In genomic region chr2:130336150-130336876, GRCh38 we compare ENCODE assay signal across 10 cellular contexts. TPM values are rescaled to one million over a fixed set of nuclear protein-coding genes. Genes with fewer than 3 reads are reported as not detected.
DNase-seq lines count a peak whose midpoint lies in the region; ATAC-seq and TF ChIP-seq lines count a peak whose summit lies in the region.
"Had no signal": no experiment of that assay in that cellular context is flagged by ENCODE, and none has a peak within 500 bp of the region (broad histone marks: within the 10 kb centered on the region; RNA-seq: fewer than 3 reads in every experiment).

No MANE protein-coding gene starts in this region.

- H3K27ac ChIP-seq in neural cell (ENCODE audit: low read length): no peak overlapping the region
- H3K27ac ChIP-seq: ovary had no signal

- H3K9me3 Mint-ChIP-seq in brain: peaks cover 2 to 10% (median 6%) of the 10 kb centered on the region in 5 experiments
- H3K9me3 Mint-ChIP-seq: stimulated activated naive CD8-positive, alpha-beta T cell treated with anti-CD3 and anti-CD28 coated beads, Interleukin-15, Interleukin-2, amounts not matched to agents 100 ng/mL and 50 ng/mL, for 24 hours had no signal

- no peaks in the 10 kb centered on the region for H4K20me1 ChIP-seq in neural cell (ENCODE audit: insufficient read depth)

- TF ChIP-seq EP300 in neural cell (conservative IDR thresholded peaks at IDR 0.05; ENCODE audit: poor library complexity, severe bottlenecking): no peak

- H3K4me2 ChIP-seq in neural cell (ENCODE audit: low read length): no peak overlapping the region

- H3F3A ChIP-seq in neural cell (ENCODE audit: insufficient read depth, low read length, poor library complexity, severe bottlenecking): no peaks in the 10 kb centered on the region

- no peaks in the 10 kb centered on the region for H3K79me2 ChIP-seq in neural cell (replicated peaks; ENCODE audit: insufficient read depth, low read length)

- no peaks in the 10 kb centered on the region for H3K27me3 ChIP-seq in neural cell (ENCODE audit: insufficient read depth, low read depth, low read length)
- H3K27me3 ChIP-seq: ovary had no signal

- TF ChIP-seq RAD21 in neural cell (conservative IDR thresholded peaks at IDR 0.05): no peak

- peaks cover 19% of the 10 kb centered on the region for H3K36me3 Mint-ChIP-seq in brain

- H3K4me1 Mint-ChIP-seq in brain: peaks cover 53% of the 10 kb centered on the region

- no peak overlapping the region for H2AFZ ChIP-seq in neural cell (ENCODE audit: low read depth, low read length)

- H3K9ac ChIP-seq in neural cell (ENCODE audit: low read length): no peak overlapping the region

- peak overlapping the region; percentile 71 for H3K4me3 ChIP-seq in neural cell (ENCODE audit: low read length)
- H3K4me3 ChIP-seq: ovary had no signal

- peaks cover 5% of the 10 kb centered on the region for H3K36me3 ChIP-seq in neural cell (ENCODE audit: insufficient read depth, low read length)
- H3K36me3 ChIP-seq: ovary had no signal

- TF ChIP-seq CTCF in brain (conservative IDR thresholded peaks at IDR 0.05): no peak
- no peak for TF ChIP-seq CTCF in neural cell (IDR thresholded peaks at IDR 0.05; ENCODE audit: poor library complexity, severe bottlenecking)

- H3K9me3 ChIP-seq in neural cell (ENCODE audit: low read length): no peaks in the 10 kb centered on the region
- H3K9me3 ChIP-seq: ovary had no signal

- H3K27ac Mint-ChIP-seq in brain: peak overlapping the region in 3 of 5 experiments; percentile 91 to 93 (median 91)

- peak; percentile 15 for DNase-seq in DMS153 (lab: John Stamatoyannopoulos, UW)
- DNase-seq in HuH-7 (ENCODE audit: low spot score): peak; percentile 42
- DNase-seq in NCI-H1436 treated with DMSO at 0.1 percent for 48 hours (lab: John Stamatoyannopoulos, UW): no peak
- DNase-seq in NCI-H526 treated with DMSO at 0.1 percent for 48 hours (lab: John Stamatoyannopoulos, UW): no peak
- DNase-seq in ecto neural progenitor cell (ENCODE audit: low spot score): no peak

- H3K9me2 ChIP-seq in neural cell (ENCODE audit: insufficient read depth, low read length): no peaks in the 10 kb centered on the region

- H3K27me3 Mint-ChIP-seq in brain: peaks cover 14% of the 10 kb centered on the region

- H3K4me3 Mint-ChIP-seq in brain: peak overlapping the region; percentile 71 to 87 (median 82)
- H3K4me3 Mint-ChIP-seq: stimulated activated naive CD8-positive, alpha-beta T cell treated with anti-CD3 and anti-CD28 coated beads, Interleukin-15, Interleukin-2, amounts not matched to agents 100 ng/mL and 50 ng/mL, for 24 hours had no signal

- ATAC-seq in HG02798 (IDR thresholded peaks at IDR 0.05; ENCODE audit: poor library complexity, unreplicated experiment): no peak

TF ChIP-seq in neural cell, 6 proteins besides CTCF, POLR2A, EP300 and RAD21:
- TF ChIP-seq EZH2 (IDR thresholded peaks at IDR 0.05; ENCODE audit: borderline replicate concordance, insufficient read depth, low read length, poor library complexity, severe bottlenecking) (no peak), POLR2AphosphoS5 (IDR thresholded peaks at IDR 0.05) (no peak), SMC3 (conservative IDR thresholded peaks at IDR 0.05; ENCODE audit: poor library complexity) (no peak)

RNA-seq across cellular contexts. Expression of gene IMP4, which starts 6.4 kb away (rescaled TPM):
- polyA plus RNA-seq in brain (ENCODE audit: insufficient read depth, low read depth, low replicate concordance) (63.0 TPM), neural cell (78.0 and 81.4 TPM in 2 replicates)
- polyA minus RNA-seq in neural cell: 49.2 and 51.6 TPM in 2 replicates

RNA-seq across cellular contexts. Expression of gene PTPN18, which starts 19.5 kb away (rescaled TPM):
- 55.9 TPM for polyA plus RNA-seq in brain (ENCODE audit: insufficient read depth, low read depth, low replicate concordance)
- polyA plus RNA-seq in neural cell: 4.2 and 13.3 TPM in 2 replicates
- polyA minus RNA-seq in neural cell: 8.5 and 10.8 TPM in 2 replicates

Comparison
In these comparisons a context has a peak if more than half of its experiments do, and no peak if none do; other contexts are left out.
1. DNase-seq: peak in DMS153 (single experiment) and HuH-7 (single experiment); none in NCI-H1436 treated with DMSO at 0.1 percent for 48 hours (single experiment), NCI-H526 treated with DMSO at 0.1 percent for 48 hours (single experiment) and ecto neural progenitor cell (single experiment).